22 cellular contexts compared by ENCODE assay signal in the genomic region with DNA sequence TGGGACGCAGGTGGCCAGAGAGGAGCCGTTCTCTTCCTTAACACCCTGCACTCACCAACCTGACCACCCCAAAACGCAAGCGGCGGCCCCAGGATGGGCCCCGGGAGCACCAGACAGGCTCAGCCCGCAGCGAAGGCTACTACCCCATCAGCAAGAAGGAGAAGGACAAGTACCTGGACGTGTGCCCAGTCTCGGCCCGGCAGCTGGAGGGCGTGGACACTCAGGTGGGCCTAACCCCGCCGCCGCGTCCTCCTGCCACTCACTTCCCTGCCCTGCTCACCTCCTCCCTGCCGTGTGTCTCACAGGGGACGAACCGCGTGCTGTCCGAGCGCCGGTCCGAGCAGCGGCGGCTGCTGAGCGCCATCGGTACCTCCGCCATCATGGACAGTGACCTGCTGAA. TPM values are rescaled to one million over a fixed set of nuclear protein-coding genes. Genes with fewer than 3 reads are reported as not detected.
DNase-seq lines count a peak whose midpoint lies in the region; ATAC-seq and TF ChIP-seq lines count a peak whose summit lies in the region.
"Had no signal": no experiment of that assay in that cellular context is flagged by ENCODE, and none has a peak within 500 bp of the region (broad histone marks: within the 10 kb centered on the region; RNA-seq: fewer than 3 reads in every experiment).

No MANE protein-coding gene starts in this region.

- H3K36me3 Mint-ChIP-seq in memory B cell = peaks cover 38% of the 10 kb centered on the region
- H3K36me3 Mint-ChIP-seq in activated T-helper 17 cell treated with anti-CD3 and anti-CD28 coated beads, Interleukin-2, amount 50 U/mL, for 72 hours (ENCODE audit: low read depth) = peaks cover 73% of the 10 kb centered on the region

- POLR2A ChIA-PET in HEK293 (lab: Yijun Ruan, JAX) = no interaction called here

- peaks cover 11 to 96% of the 10 kb centered on the region in 2 experiments; a peak in 2 of 3 replicates for H3K36me3 ChIP-seq in HEK293 (ENCODE audit: control insufficient read depth in 2 of 2, insufficient read depth in 1 of 2, low read length in 2 of 2)
- peaks cover 49% of the 10 kb centered on the region for H3K36me3 ChIP-seq in RWPE2 (ENCODE audit: low read depth)

- H3K4me3 Mint-ChIP-seq in memory B cell = no peak overlapping the region
- no peak overlapping the region for H3K4me3 Mint-ChIP-seq in activated T-helper 17 cell treated with anti-CD3 and anti-CD28 coated beads, Interleukin-2, amount 50 U/mL, for 72 hours
- H3K4me3 Mint-ChIP-seq: IgD-negative memory B cell had no signal

- no peak for ATAC-seq in RWPE2 (ENCODE audit: low read depth)
- ATAC-seq in memory B cell (ENCODE audit: low read depth) = no peak
- no peak for ATAC-seq in activated T-helper 17 cell treated with anti-CD3 and anti-CD28 coated beads, Interleukin-2, amount 50 U/mL, for 72 hours (replicated peaks)
- ATAC-seq: A549, PC-3 had no signal

- H3K9me3 ChIP-seq in HEK293 (ENCODE audit: control insufficient read depth, insufficient read depth, low read depth, low read length) (no peaks in the 10 kb centered on the region), RWPE2 (ENCODE audit: severe bottlenecking) (no peaks in the 10 kb centered on the region)
- H3K9me3 ChIP-seq: A549, BE2C had no signal

- no peaks in the 10 kb centered on the region for H3K27me3 Mint-ChIP-seq in memory B cell
- no peaks in the 10 kb centered on the region for H3K27me3 Mint-ChIP-seq in activated T-helper 17 cell treated with anti-CD3 and anti-CD28 coated beads, Interleukin-2, amount 50 U/mL, for 72 hours
- H3K27me3 Mint-ChIP-seq: IgD-negative memory B cell had no signal

- no peak overlapping the region for H3K4me3 ChIP-seq in HEK293 (ENCODE audit: low read depth, low read length)
- no peak overlapping the region for H3K4me3 ChIP-seq in RWPE2 (ENCODE audit: severe bottlenecking)
- H3K4me3 ChIP-seq: A549, SK-N-MC had no signal

- DNase-seq in RWPE2 (ENCODE audit: low spot score) (peak; percentile 70), memory B cell (ENCODE audit: low spot score in 2 of 2) (no peak)
- DNase-seq in activated CD4-positive, alpha-beta T cell treated with anti-CD3 and anti-CD28 coated beads, Interleukin-2, amount 50 U/mL, for 48 hours = no peak
- DNase-seq: BE2C, DMS53, GDM1, GOT3, HCEC 1CT, Karpas-422, MV-4-11, NCI-H1105 treated with DMSO at 0.1 percent for 48 hours, NCI-H1694, NCI-H2081, NCI-H2171 treated with DMSO at 0.1 percent for 48 hours, NCI-H526, PC-3, SHP77 treated with DMSO at 0.1 percent for 48 hours had no signal

- H3K27ac ChIP-seq in HEK293 (ENCODE audit: extremely low read depth, low read depth, low read length) = no peak overlapping the region
- no peak overlapping the region for H3K27ac ChIP-seq in RWPE2 (ENCODE audit: poor library complexity, severe bottlenecking)
- H3K27ac ChIP-seq: A549, SK-N-MC had no signal

- CTCF ChIA-PET in HEK293 (lab: Yijun Ruan, JAX) = no interaction called here

- H3K4me1 Mint-ChIP-seq in memory B cell = peaks cover 13% of the 10 kb centered on the region
- H3K4me1 Mint-ChIP-seq in activated T-helper 17 cell treated with anti-CD3 and anti-CD28 coated beads, Interleukin-2, amount 50 U/mL, for 72 hours = no peaks in the 10 kb centered on the region

- no peaks in the 10 kb centered on the region for H3K27me3 ChIP-seq in RWPE2 (ENCODE audit: insufficient read depth, poor library complexity, severe bottlenecking)
- H3K27me3 ChIP-seq: BE2C had no signal

- H3K27ac Mint-ChIP-seq in memory B cell = peak overlapping the region; percentile 39
- H3K27ac Mint-ChIP-seq in activated T-helper 17 cell treated with anti-CD3 and anti-CD28 coated beads, Interleukin-2, amount 50 U/mL, for 72 hours = no peak overlapping the region
- H3K27ac Mint-ChIP-seq: IgD-negative memory B cell had no signal

- TF ChIP-seq CTCF in HEK293 (tag by site-specific recombination; IDR thresholded peaks at IDR 0.05) (no peak), RWPE2 (IDR thresholded peaks at IDR 0.05; ENCODE audit: poor library complexity, severe bottlenecking) (no peak)

- H3K9me3 Mint-ChIP-seq in memory B cell = no peaks in the 10 kb centered on the region
- no peaks in the 10 kb centered on the region for H3K9me3 Mint-ChIP-seq in activated T-helper 17 cell treated with anti-CD3 and anti-CD28 coated beads, Interleukin-2, amount 50 U/mL, for 72 hours
- H3K9me3 Mint-ChIP-seq: IgD-negative memory B cell had no signal

- no peaks in the 10 kb centered on the region for H3K4me1 ChIP-seq in HEK293 (ENCODE audit: control insufficient read depth, insufficient read depth, low read length)
- no peaks in the 10 kb centered on the region for H3K4me1 ChIP-seq in RWPE2 (ENCODE audit: insufficient read depth, poor library complexity, severe bottlenecking)
- H3K4me1 ChIP-seq: BE2C had no signal

TF ChIP-seq in HEK293, 187 proteins besides CTCF, POLR2A, EP300 and RAD21 (continues in another document):
- TF ChIP-seq ZNF391 (tag by site-specific recombination; IDR thresholded peaks at IDR 0.05; ENCODE audit: borderline replicate concordance, low read depth) = no peak
- no peak for TF ChIP-seq ZNF670 (tag by site-specific recombination; IDR thresholded peaks at IDR 0.05; ENCODE audit: low read depth)
- TF ChIP-seq KLF1 (tag by site-specific recombination; IDR thresholded peaks at IDR 0.05) = peak; percentile 54; the same call in 1 of the 2 replicates
- TF ChIP-seq, protein P1, sequence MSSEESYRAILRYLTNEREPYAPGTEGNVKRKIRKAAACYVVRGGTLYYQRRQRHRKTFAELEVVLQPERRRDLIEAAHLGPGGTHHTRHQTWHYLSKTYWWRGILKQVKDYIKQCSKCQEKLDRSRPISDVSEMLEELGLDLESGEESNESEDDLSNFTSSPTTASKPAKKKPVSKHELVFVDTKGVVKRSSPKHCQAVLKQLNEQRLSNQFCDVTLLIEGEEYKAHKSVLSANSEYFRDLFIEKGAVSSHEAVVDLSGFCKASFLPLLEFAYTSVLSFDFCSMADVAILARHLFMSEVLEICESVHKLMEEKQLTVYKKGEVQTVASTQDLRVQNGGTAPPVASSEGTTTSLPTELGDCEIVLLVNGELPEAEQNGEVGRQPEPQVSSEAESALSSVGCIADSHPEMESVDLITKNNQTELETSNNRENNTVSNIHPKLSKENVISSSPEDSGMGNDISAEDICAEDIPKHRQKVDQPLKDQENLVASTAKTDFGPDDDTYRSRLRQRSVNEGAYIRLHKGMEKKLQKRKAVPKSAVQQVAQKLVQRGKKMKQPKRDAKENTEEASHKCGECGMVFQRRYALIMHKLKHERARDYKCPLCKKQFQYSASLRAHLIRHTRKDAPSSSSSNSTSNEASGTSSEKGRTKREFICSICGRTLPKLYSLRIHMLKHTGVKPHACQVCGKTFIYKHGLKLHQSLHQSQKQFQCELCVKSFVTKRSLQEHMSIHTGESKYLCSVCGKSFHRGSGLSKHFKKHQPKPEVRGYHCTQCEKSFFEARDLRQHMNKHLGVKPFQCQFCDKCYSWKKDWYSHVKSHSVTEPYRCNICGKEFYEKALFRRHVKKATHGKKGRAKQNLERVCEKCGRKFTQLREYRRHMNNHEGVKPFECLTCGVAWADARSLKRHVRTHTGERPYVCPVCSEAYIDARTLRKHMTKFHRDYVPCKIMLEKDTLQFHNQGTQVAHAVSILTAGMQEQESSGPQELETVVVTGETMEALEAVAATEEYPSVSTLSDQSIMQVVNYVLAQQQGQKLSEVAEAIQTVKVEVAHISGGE (tag by site-specific recombination; conservative IDR thresholded peaks at IDR 0.05; ENCODE audit: low read depth) = no peak
- no peak for TF ChIP-seq ZNF341 (tag by site-specific recombination; IDR thresholded peaks at IDR 0.05; ENCODE audit: low read depth)
- TF ChIP-seq SALL2 (tag by site-specific recombination; IDR thresholded peaks at IDR 0.05; ENCODE audit: borderline replicate concordance) = no peak
- TF ChIP-seq ZNF837 (tag by site-specific recombination; IDR thresholded peaks at IDR 0.05) = no peak
- TF ChIP-seq ZSCAN23 (tag by site-specific recombination; IDR thresholded peaks at IDR 0.05) = no peak
- TF ChIP-seq ZNF514 (tag by site-specific recombination; IDR thresholded peaks at IDR 0.05) = no peak
- no peak for TF ChIP-seq ZNF184 (tag by site-specific recombination; IDR thresholded peaks at IDR 0.05)
- TF ChIP-seq ZNF138 (tag by site-specific recombination; IDR thresholded peaks at IDR 0.05; ENCODE audit: borderline replicate concordance) = no peak
- TF ChIP-seq ZNF157 (tag by site-specific recombination; IDR thresholded peaks at IDR 0.05) = no peak
- 0 out of 2 replicates have a peak, but pooled peaks have one; percentile 19 for TF ChIP-seq ZNF600 (tag by site-specific recombination; IDR thresholded peaks at IDR 0.05)

RNA-seq across cellular contexts. Expression of gene HSD3B7, which starts 4.6 kb away (rescaled TPM):
- 1 to 10 TPM; 8.8 TPM for total RNA-seq in activated T-helper 17 cell treated with anti-CD3 and anti-CD28 coated beads, Interleukin-2, amount 50 U/mL, for 72 hours

RNA-seq across cellular contexts. Expression of gene SETD1A, which starts 22.9 kb away (rescaled TPM):
- 10 to 100 TPM; 27.5 to 33.7 TPM for total RNA-seq in activated T-helper 17 cell treated with anti-CD3 and anti-CD28 coated beads, Interleukin-2, amount 50 U/mL, for 72 hours

RNA-seq across cellular contexts. Expression of gene STX1B, which starts 30.0 kb away (rescaled TPM):
- total RNA-seq in activated T-helper 17 cell treated with anti-CD3 and anti-CD28 coated beads, Interleukin-2, amount 50 U/mL, for 72 hours = under 1 TPM; 0.17 to 0.95 TPM

RNA-seq across cellular contexts. Expression of gene ORAI3, which starts 31.6 kb away (rescaled TPM):
- total RNA-seq in activated T-helper 17 cell treated with anti-CD3 and anti-CD28 coated beads, Interleukin-2, amount 50 U/mL, for 72 hours = 10 to 100 TPM; 12.4 to 25.8 TPM

RNA-seq across cellular contexts. Expression of gene STX4, which starts 52.9 kb away (rescaled TPM):
- 10 to 100 TPM; 49.4 to 76.9 TPM for total RNA-seq in activated T-helper 17 cell treated with anti-CD3 and anti-CD28 coated beads, Interleukin-2, amount 50 U/mL, for 72 hours
